ENCODE assay signal across 22 cellular contexts in genomic region chr16:85539629-85540291, GRCh38.
"Had no signal": no experiment of that assay in that cellular context is flagged by ENCODE, and none has a peak within 500 bp of the region (broad histone marks: within the 10 kb centered on the region; RNA-seq: fewer than 3 reads in every experiment).

No MANE protein-coding gene starts in this region.

- H3K4me3 ChIP-seq: coronary artery, heart left ventricle, hepatocyte, left ventricle myocardium inferior, lower lobe of right lung, ovary, psoas muscle, skin epidermis, spleen, testis, tibial artery had no signal

- H3K9me3 ChIP-seq: psoas muscle, testis had no signal

- DNase-seq: dermis blood vessel endothelial cell; effector memory CD4-positive, alpha-beta T cell; heart left ventricle; left cardiac atrium; left ventricle myocardium inferior; lower lobe of right lung; naive thymus-derived CD8-positive, alpha-beta T cell; occipital lobe; ovary; psoas muscle; spleen; stimulated activated CD4-positive, alpha-beta T cell treated with anti-CD3 and anti-CD28 coated beads, Interleukin-4, amount 100 ng/mL, for 4 hours; stimulated activated naive CD8-positive, alpha-beta T cell treated with anti-CD3 and anti-CD28 coated beads, Interleukin-15, Interleukin-2, amounts not matched to agents 100 U/mL and 50 U/mL, for 24 hours; substantia nigra; testis; tibial artery had no signal

- H3K27me3 Mint-ChIP-seq: naive thymus-derived CD8-positive, alpha-beta T cell; type B pancreatic cell had no signal

- ATAC-seq: heart left ventricle; left cardiac atrium; lower lobe of right lung; naive thymus-derived CD8-positive, alpha-beta T cell; psoas muscle; right cardiac atrium; stimulated activated memory B cell treated with anti-CD40 and anti-IgM and Interleukin-4, amounts not matched to agents 10 μg/mL and 1 μg/mL and 100 μg/mL, for 72 hours; stimulated activated naive CD8-positive, alpha-beta T cell treated with anti-CD3 and anti-CD28 coated beads, Interleukin-15, Interleukin-2, amounts not matched to agents 100 U/mL and 50 U/mL, for 24 hours had no signal

- H3K9me3 Mint-ChIP-seq: stimulated activated memory B cell treated with anti-CD40 and anti-IgM and Interleukin-4, amounts not matched to agents 10 μg/mL and 1 μg/mL and 100 μg/mL, for 72 hours; type B pancreatic cell had no signal

- H3K27ac ChIP-seq: coronary artery, heart left ventricle, hepatocyte, left ventricle myocardium inferior, lower lobe of right lung, ovary, psoas muscle, skin epidermis, spleen, testis, tibial artery had no signal

- H3K36me3 Mint-ChIP-seq: stimulated activated memory B cell treated with anti-CD40 and anti-IgM and Interleukin-4, amounts not matched to agents 10 μg/mL and 1 μg/mL and 100 μg/mL, for 72 hours; type B pancreatic cell had no signal

- H3K36me3 ChIP-seq: heart left ventricle, left ventricle myocardium inferior, lower lobe of right lung, ovary, tibial artery had no signal

- H3K4me3 Mint-ChIP-seq: naive thymus-derived CD8-positive, alpha-beta T cell; stimulated activated memory B cell treated with anti-CD40 and anti-IgM and Interleukin-4, amounts not matched to agents 10 μg/mL and 1 μg/mL and 100 μg/mL, for 72 hours; type B pancreatic cell had no signal

- H3K27ac Mint-ChIP-seq: stimulated activated memory B cell treated with anti-CD40 and anti-IgM and Interleukin-4, amounts not matched to agents 10 μg/mL and 1 μg/mL and 100 μg/mL, for 72 hours had no signal
